In genomic region chr2:201907128-201907886, GRCh38 we compare ENCODE assay signal across 19 cellular contexts.
DNase-seq lines count a peak whose midpoint lies in the region; ATAC-seq and TF ChIP-seq lines count a peak whose summit lies in the region.
"Had no signal": no experiment of that assay in that cellular context is flagged by ENCODE, and none has a peak within 500 bp of the region (broad histone marks: within the 10 kb centered on the region; RNA-seq: fewer than 3 reads in every experiment).

No MANE protein-coding gene starts in this region.

- intact Hi-C loops in left lung (cut with DNase I): no loop called here

- peaks cover 4% of the 10 kb centered on the region for H3K27me3 Mint-ChIP-seq in brain

- no peaks in the 10 kb centered on the region for H4K20me1 ChIP-seq in Karpas-422 (ENCODE audit: insufficient read depth, low read depth, low read length)

- H3K4me1 ChIP-seq in Karpas-422 (ENCODE audit: low read length) (peaks cover 91% of the 10 kb centered on the region), left lung (peaks cover 3 to 5% of the 10 kb centered on the region in 2 donors)
- H3K4me1 ChIP-seq: pancreas, uterus had no signal

- TF ChIP-seq CTCF in brain (conservative IDR thresholded peaks at IDR 0.05) (no peak), left lung (IDR thresholded peaks at IDR 0.05) (no peak)

- H3K4me2 ChIP-seq in Karpas-422 (ENCODE audit: low read depth, low read length, poor library complexity, severe bottlenecking): no peak overlapping the region

- no peaks in the 10 kb centered on the region for H3K9me3 ChIP-seq in Karpas-422 (ENCODE audit: low read length)
- H3K9me3 ChIP-seq in left lung: no peaks in the 10 kb centered on the region
- H3K9me3 ChIP-seq: pancreas, uterus had no signal

- DNase-seq in DMS 273 treated with DMSO at 0.1 percent for 48 hours (lab: John Stamatoyannopoulos, UW): peak; percentile 24
- DNase-seq in Karpas-422: no peak
- no peak for DNase-seq in left lung
- DNase-seq in stimulated activated CD4-positive, alpha-beta T cell treated with anti-CD3 and anti-CD28 coated beads, Interleukin-15, amount 100 ng/mL, for 24 hours: no peak
- DNase-seq in central memory CD4-positive, alpha-beta T cell: no peak
- DNase-seq in NCI-H526 (lab: John Stamatoyannopoulos, UW): no peak
- DNase-seq: activated CD8-positive, alpha-beta memory T cell treated with anti-CD3 and anti-CD28 coated beads, Interleukin-2, amount 10 ng/mL, durations not matched to agents 7 days and 5 days; CD8-positive, alpha-beta T cell; GM23248; MV-4-11; NCI-H2081 treated with DMSO at 0.1 percent for 48 hours; NCI-H526 treated with DMSO at 0.1 percent for 48 hours; pancreas; PC-3; stimulated activated CD4-positive, alpha-beta T cell treated with anti-CD3 and anti-CD28 coated beads, Interleukin-2, amount 100 ng/mL, for 48 hours; uterus had no signal

- H3K4me3 Mint-ChIP-seq in brain: no peak overlapping the region
- H3K4me3 Mint-ChIP-seq: activated CD8-positive, alpha-beta memory T cell treated with anti-CD3 and anti-CD28 coated beads, Interleukin-2, amount 10 ng/mL, durations not matched to agents 7 days and 5 days; CD8-positive, alpha-beta T cell had no signal

- peak overlapping the region in 4 of 5 experiments; percentile 0 to 88 (median 46) for H3K27ac Mint-ChIP-seq in brain
- H3K27ac Mint-ChIP-seq: activated CD8-positive, alpha-beta memory T cell treated with anti-CD3 and anti-CD28 coated beads, Interleukin-2, amount 10 ng/mL, durations not matched to agents 7 days and 5 days; activated T-helper 2 cell treated with anti-CD3 and anti-CD28 coated beads, Interferon-gamma antibody, Interleukin-2, Interleukin-4, amounts not matched to agents 10 μg/mL and 5 μg/mL and 100 μg/mL, durations not matched to agents 14 hours and 24 hours and 36 hours; CD8-positive, alpha-beta T cell had no signal

- H3K9me2 ChIP-seq in Karpas-422 (replicated peaks; ENCODE audit: insufficient read depth, low read length): no peaks in the 10 kb centered on the region

- no peak overlapping the region for H2AFZ ChIP-seq in Karpas-422 (ENCODE audit: low read length)
- H2AFZ ChIP-seq: GM23248 had no signal

- H3K36me3 Mint-ChIP-seq in brain: no peaks in the 10 kb centered on the region
- H3K36me3 Mint-ChIP-seq: activated CD8-positive, alpha-beta memory T cell treated with anti-CD3 and anti-CD28 coated beads, Interleukin-2, amount 10 ng/mL, durations not matched to agents 7 days and 5 days; CD8-positive, alpha-beta T cell had no signal

- H3K4me3 ChIP-seq in Karpas-422 (ENCODE audit: low read length) (no peak overlapping the region), left lung (no peak overlapping the region)
- H3K4me3 ChIP-seq: GM23248, pancreas, uterus had no signal

- H3K27me3 ChIP-seq in Karpas-422 (ENCODE audit: low read length): no peaks in the 10 kb centered on the region
- no peaks in the 10 kb centered on the region for H3K27me3 ChIP-seq in left lung
- H3K27me3 ChIP-seq: pancreas, uterus had no signal

- H3K36me3 ChIP-seq in Karpas-422 (ENCODE audit: insufficient read depth, low read length) (no peaks in the 10 kb centered on the region), left lung (no peaks in the 10 kb centered on the region)
- H3K36me3 ChIP-seq: pancreas, uterus had no signal

- H3K4me1 Mint-ChIP-seq in brain: peaks cover 38% of the 10 kb centered on the region

- H3K9ac ChIP-seq in Karpas-422 (ENCODE audit: low read length): no peak overlapping the region
- H3K9ac ChIP-seq: GM23248 had no signal

- peaks cover 10% of the 10 kb centered on the region for H3K79me2 ChIP-seq in Karpas-422 (ENCODE audit: low read length)

- ATAC-seq in left lung (peak; percentile 60), GM21447 (IDR thresholded peaks at IDR 0.05; ENCODE audit: unreplicated experiment) (no peak)
- ATAC-seq: activated CD8-positive, alpha-beta memory T cell treated with anti-CD3 and anti-CD28 coated beads, Interleukin-2, amount 10 ng/mL, durations not matched to agents 7 days and 5 days; CD8-positive, alpha-beta T cell; pancreas; PC-3 had no signal

- H3K9me3 Mint-ChIP-seq in brain: peaks cover 0 to 3% (median 0%) of the 10 kb centered on the region in 5 experiments
- H3K9me3 Mint-ChIP-seq: activated T-helper 2 cell treated with anti-CD3 and anti-CD28 coated beads, Interferon-gamma antibody, Interleukin-2, Interleukin-4, amounts not matched to agents 10 μg/mL and 5 μg/mL and 100 μg/mL, durations not matched to agents 14 hours and 24 hours and 36 hours; CD8-positive, alpha-beta T cell had no signal

- H3K27ac ChIP-seq in Karpas-422 (ENCODE audit: low read length): peak overlapping the region; percentile 100
- no peak overlapping the region for H3K27ac ChIP-seq in left lung
- H3K27ac ChIP-seq: GM23248, pancreas, uterus had no signal
